ENCODE assay signal across 23 cellular contexts in the genomic region with DNA sequence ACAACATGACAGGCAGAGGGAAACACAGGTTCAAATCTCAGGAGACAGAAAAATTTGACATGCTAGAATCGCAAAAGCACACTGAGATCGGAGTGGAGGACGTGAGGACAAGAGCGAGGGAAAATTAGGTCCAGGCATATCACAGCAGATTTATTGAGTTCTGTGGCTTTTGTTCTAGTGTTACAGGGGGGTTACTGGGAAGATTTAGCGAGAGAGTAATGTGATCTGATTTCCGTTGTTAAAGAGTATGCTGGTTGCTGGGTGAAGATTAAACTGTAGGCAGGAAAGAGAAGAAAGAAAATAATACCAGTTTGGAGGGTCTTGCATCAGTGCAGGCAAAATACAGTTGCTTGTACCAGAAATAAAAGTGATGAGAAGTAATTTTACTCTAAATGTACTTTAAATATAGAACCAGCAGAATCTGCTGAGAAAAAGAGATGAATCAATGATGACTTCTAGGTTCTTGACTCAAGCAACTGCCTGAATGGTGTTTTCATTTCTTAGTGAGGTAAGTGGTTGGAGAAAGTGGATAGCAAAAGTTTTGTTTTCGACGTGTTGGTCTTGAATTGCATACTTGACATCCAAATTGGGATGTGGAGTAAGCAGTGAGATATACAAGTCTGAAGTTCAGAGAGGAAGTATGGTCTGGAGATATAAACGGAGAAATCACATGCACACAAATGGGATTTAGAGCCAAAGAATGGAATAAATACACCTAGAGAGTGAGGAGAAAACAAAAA. TPM values are rescaled to one million over a fixed set of nuclear protein-coding genes. Genes with fewer than 3 reads are reported as not detected.
DNase-seq lines count a peak whose midpoint lies in the region; ATAC-seq, FAIRE-seq and TF ChIP-seq lines count a peak whose summit lies in the region.
"Had no signal": no experiment of that assay in that cellular context is flagged by ENCODE, and none has a peak within 500 bp of the region (broad histone marks: within the 10 kb centered on the region; RNA-seq: fewer than 3 reads in every experiment).

No MANE protein-coding gene starts in this region.

- no peak overlapping the region for H2BK5ac ChIP-seq in H1 (ENCODE audit: low read depth, low read length)

- DNase-seq in H1 (ENCODE audit: low read depth in 1 of 2, low spot score in 2 of 2) (no peak), myocyte (ENCODE audit: low read depth) (peak; percentile 20), SKM-1 (lab: John Stamatoyannopoulos, UW; ENCODE audit: unreplicated experiment) (no peak), NCI-H345 treated with DMSO at 0.1 percent for 48 hours (lab: John Stamatoyannopoulos, UW; ENCODE audit: unreplicated experiment) (no peak), heart left ventricle (no peak)
- DNase-seq: ACHN, DMS79 treated with DMSO at 0.1 percent for 48 hours, H9, Karpas-422, MM.1S, NCI-H1092, NCI-H146, NCI-H2081 treated with DMSO at 0.1 percent for 48 hours, NCI-H226, NCI-H524 treated with DMSO at 0.1 percent for 48 hours, Peyer's patch, SK-N-SH, T-cell had no signal

- H3K56ac ChIP-seq in H1 (replicated peaks; ENCODE audit: insufficient read length, low read depth, low read length) = no peak overlapping the region

- H3K4ac ChIP-seq in H1 (replicated peaks; ENCODE audit: insufficient read length, low read depth, low read length) = no peak overlapping the region

- TF ChIP-seq POLR2A in H1 (IDR thresholded peaks at IDR 0.05; ENCODE audit: control extremely low read depth in 1 of 2, low read depth in 2 of 2, low read length in 2 of 2) = no peak
- no peak for TF ChIP-seq POLR2A in heart left ventricle (IDR thresholded peaks at IDR 0.05)

- FAIRE-seq in H1 (lab: Jason Lieb, UNC) = no peak
- FAIRE-seq: HTR-8/SVneo had no signal

- H4K20me1 ChIP-seq in OCI-LY3 (ENCODE audit: insufficient read depth, low read length) (no peaks in the 10 kb centered on the region), H1 (replicated peaks in 1 of 2; ENCODE audit: control insufficient read depth in 1 of 2, insufficient read depth in 2 of 2, low read length in 2 of 2) (no peaks in the 10 kb centered on the region)

- H3K18ac ChIP-seq in H1 (ENCODE audit: extremely low read depth, low read length) = no peak overlapping the region

- no peak overlapping the region for H3K9ac ChIP-seq in OCI-LY3 (ENCODE audit: low read length)
- H3K9ac ChIP-seq in H1 (replicated peaks in 1 of 4; ENCODE audit: extremely low read depth in 1 of 4, low read depth in 3 of 4, low read length in 3 of 4) = no peak overlapping the region
- H3K9ac ChIP-seq: SK-N-SH had no signal

- H2AK5ac ChIP-seq in H1 (ENCODE audit: low read depth, low read length) = no peak overlapping the region

- no peak overlapping the region for H2BK15ac ChIP-seq in H1 (ENCODE audit: low read length)

- H3K27ac ChIP-seq in HEK293 (ENCODE audit: extremely low read depth, low read depth, low read length) = no peak overlapping the region
- H3K27ac ChIP-seq in OCI-LY3 (ENCODE audit: low read length) = no peak overlapping the region
- H3K27ac ChIP-seq in H1 (ENCODE audit: low read depth, low read length) = no peak overlapping the region
- H3K27ac ChIP-seq in heart left ventricle = no peak overlapping the region
- H3K27ac ChIP-seq: Peyer's patch had no signal

- 81% methylated on average over 9 of the region's 9 CpGs; no CpG with 5 or more reads in 1 of the 2 experiments for WGBS in H1 (ENCODE audit: extremely low coverage in 1 of 2, insufficient coverage in 1 of 2, insufficient read length in 1 of 2, insufficient replicate concordance in 2 of 2, low coverage in 1 of 2, low lambda C conversion rate in 2 of 2, missing lambda C conversion rate in 1 of 2), 2 experiments
- 72 to 77% (median 74%) methylated on average over 9 of the region's 9 CpGs for WGBS in heart left ventricle, 4 donors

- H4K91ac ChIP-seq in H1 (replicated peaks; ENCODE audit: insufficient read length, low read length) = no peak overlapping the region

- H3K79me1 ChIP-seq in H1 (ENCODE audit: low read depth, low read length) = no peaks in the 10 kb centered on the region

- intact Hi-C loops in heart left ventricle (cut with DNase I) = no loop called here

- H3K4me2 ChIP-seq in OCI-LY3 (ENCODE audit: low read length) (no peak overlapping the region), H1 (ENCODE audit: insufficient read depth in 1 of 2, low read depth in 2 of 2, low read length in 2 of 2) (no peak overlapping the region)
- H3K4me2 ChIP-seq: SK-N-SH had no signal

- no peak for TF ChIP-seq RAD21 in H1 (IDR thresholded peaks at IDR 0.05 in 1 of 2, conservative IDR thresholded peaks at IDR 0.05 in 1 of 2; ENCODE audit: low read depth in 2 of 2, low read length in 2 of 2)

- no peak overlapping the region for H3K14ac ChIP-seq in H1 (ENCODE audit: insufficient read length)

- no peak for TF ChIP-seq EP300 in H1 (IDR thresholded peaks at IDR 0.05; ENCODE audit: borderline replicate concordance in 1 of 2, low read depth in 2 of 2, low read length in 2 of 2)

- no peak overlapping the region for H3K23ac ChIP-seq in H1 (ENCODE audit: insufficient read length)

- POLR2A ChIA-PET in HEK293 (lab: Yijun Ruan, JAX) (no interaction called here), H1 (lab: Charles Lee; ENCODE audit: partially characterized antibody) (no interaction called here)

- H3K79me2 ChIP-seq in OCI-LY3 (ENCODE audit: low read length) (no peaks in the 10 kb centered on the region), H1 (ENCODE audit: control insufficient read depth in 1 of 2, insufficient read depth in 2 of 2, low read length in 2 of 2) (no peaks in the 10 kb centered on the region)

- peaks cover 3% of the 10 kb centered on the region; the same call in 1 of the 2 replicates for H3K4me1 ChIP-seq in HEK293 (ENCODE audit: control insufficient read depth, insufficient read depth, low read length)
- H3K4me1 ChIP-seq in OCI-LY3 (ENCODE audit: low read length) = no peaks in the 10 kb centered on the region
- 0 out of 7 replicates have a peak, but pooled peaks cover 0 to 3% (median 0%) of the 10 kb centered on the region in 4 experiments for H3K4me1 ChIP-seq in H1 (replicated peaks in 1 of 4; ENCODE audit: control insufficient read depth in 3 of 4, insufficient read depth in 4 of 4, low read length in 3 of 4)
- peaks cover 0 to 7% (median 0%) of the 10 kb centered on the region in 12 donors for H3K4me1 ChIP-seq in heart left ventricle
- H3K4me1 ChIP-seq: Peyer's patch had no signal

- no peaks in the 10 kb centered on the region for H3K9me3 ChIP-seq in HEK293 (ENCODE audit: control insufficient read depth, insufficient read depth, low read depth, low read length)
- no peaks in the 10 kb centered on the region for H3K9me3 ChIP-seq in OCI-LY3 (ENCODE audit: insufficient read depth, low read length)
- no peaks in the 10 kb centered on the region for H3K9me3 ChIP-seq in H1 (ENCODE audit: insufficient read depth in 2 of 2, low read depth in 1 of 2, low read length in 1 of 2)
- peaks cover 0 to 3% (median 0%) of the 10 kb centered on the region in 12 donors for H3K9me3 ChIP-seq in heart left ventricle
- H3K9me3 ChIP-seq: Peyer's patch, SK-N-SH had no signal

- TF ChIP-seq CTCF in HEK293 (tag by site-specific recombination; IDR thresholded peaks at IDR 0.05) = no peak
- no peak for TF ChIP-seq CTCF in OCI-LY3 (IDR thresholded peaks at IDR 0.05; ENCODE audit: low read depth, low read length)
- no peak for TF ChIP-seq CTCF in H1 (IDR thresholded peaks at IDR 0.05; ENCODE audit: control extremely low read depth in 1 of 3, insufficient read depth in 1 of 3, low read depth in 1 of 3, low read length in 3 of 3)
- TF ChIP-seq CTCF in heart left ventricle (IDR thresholded peaks at IDR 0.05) = no peak

- no peak overlapping the region for H3K4me3 ChIP-seq in HEK293 (ENCODE audit: low read depth, low read length)
- no peak overlapping the region for H3K4me3 ChIP-seq in OCI-LY3 (ENCODE audit: low read length)
- H3K4me3 ChIP-seq in H1 (ENCODE audit: extremely low read depth in 1 of 4, insufficient read depth in 2 of 4, low read depth in 3 of 4, low read length in 4 of 4) = no peak overlapping the region
- no peak overlapping the region for H3K4me3 ChIP-seq in heart left ventricle
- H3K4me3 ChIP-seq: Peyer's patch had no signal

- H2BK120ac ChIP-seq in H1 (replicated peaks; ENCODE audit: low read depth, low read length) = no peak overlapping the region

- no peak overlapping the region for H2BK12ac ChIP-seq in H1 (ENCODE audit: low read depth, low read length)

- CTCF ChIA-PET in HEK293 (lab: Yijun Ruan, JAX) (no interaction called here), H1 (lab: Charles Lee; ENCODE audit: partially characterized antibody) (no interaction called here)

- H3K23me2 ChIP-seq in H1 (ENCODE audit: low read depth, low read length) = no peaks in the 10 kb centered on the region; the same call in 1 of the 2 replicates

- H2BK20ac ChIP-seq in H1 (ENCODE audit: low read length) = no peak overlapping the region

- ATAC-seq in HG02885 (IDR thresholded peaks at IDR 0.05; ENCODE audit: poor library complexity, unreplicated experiment) (no peak), heart left ventricle (no peak)
- ATAC-seq: Right ventricle myocardium inferior, T-cell had no signal

- H3K27me3 ChIP-seq in OCI-LY3 (ENCODE audit: low read depth, low read length) (no peaks in the 10 kb centered on the region; the same call in 1 of the 2 replicates), H1 (replicated peaks in 1 of 4; ENCODE audit: control insufficient read depth in 3 of 4, extremely low read depth in 1 of 4, insufficient read depth in 3 of 4, low read length in 3 of 4) (no peaks in the 10 kb centered on the region), heart left ventricle (no peaks in the 10 kb centered on the region)
- H3K27me3 ChIP-seq: Peyer's patch had no signal

- H3K36me3 ChIP-seq in HEK293 (ENCODE audit: control insufficient read depth in 2 of 2, insufficient read depth in 1 of 2, low read length in 2 of 2) = no peaks in the 10 kb centered on the region
- H3K36me3 ChIP-seq in OCI-LY3 (replicated peaks; ENCODE audit: low read depth, low read length) = no peaks in the 10 kb centered on the region
- no peaks in the 10 kb centered on the region for H3K36me3 ChIP-seq in H1 (ENCODE audit: control insufficient read depth in 2 of 4, insufficient read depth in 4 of 4, low read length in 3 of 4)
- no peaks in the 10 kb centered on the region for H3K36me3 ChIP-seq in heart left ventricle
- H3K36me3 ChIP-seq: Peyer's patch had no signal

- no peak overlapping the region for H4K8ac ChIP-seq in H1 (ENCODE audit: extremely low read depth, insufficient read depth, low read length)

- H2AFZ ChIP-seq in OCI-LY3 (ENCODE audit: low read depth, low read length) = 0 out of 2 replicates have a peak overlapping the region, but pooled peaks have one; percentile 49
- H2AFZ ChIP-seq in H1 (ENCODE audit: low read length) = peak overlapping the region; percentile 97; the same call in 1 of the 2 replicates

- H4K5ac ChIP-seq in H1 (ENCODE audit: insufficient read length, low read depth, low read length) = no peak overlapping the region

RNA-seq across cellular contexts. Expression of gene UFM1, which starts 35.7 kb away (rescaled TPM):
- total RNA-seq in H1 (2021; fragmentation: NEBNext Ultra II Directional; extraction: Animal tissue kit (Norgen Biotek cat#: 25700)) = 34.2 and 34.3 TPM in 2 replicates
- polyA plus RNA-seq in H1 (2011; rRNA removed) (9.1 and 16.0 TPM in 2 replicates), heart left ventricle (10 to 100 TPM; 17.3 to 35.4 TPM)
- 23.7 TPM for polyA plus RNA-seq in H1 (2011; cell fraction: cytosol; rRNA removed)
- 14.8 TPM for polyA plus RNA-seq in H1 (2011; cell fraction: nucleus; rRNA removed)
- 18.5 to 32.3 TPM (median 21.9 TPM) in 4 replicates for polyA plus RNA-seq in H1 (2012, experiment 1 of 2)
- 5.5 TPM for polyA plus RNA-seq in H1 (2012, experiment 2 of 2)
- polyA plus RNA-seq in H1 (2013, experiment 1 of 2) = 35.8 TPM
- 32.5 TPM for polyA plus RNA-seq in H1 (2013, experiment 2 of 2)
- 18.2 and 27.6 TPM in 2 replicates for polyA minus RNA-seq in H1 (2011; rRNA and poly(A)+ RNA removed)
- polyA minus RNA-seq in H1 (2011; cell fraction: cytosol; rRNA and poly(A)+ RNA removed) = 19.2 TPM
- polyA minus RNA-seq in H1 (2011; cell fraction: nucleus; rRNA and poly(A)+ RNA removed) = 48.9 TPM
- total RNA-seq in myocyte (82.1 and 87.1 TPM in 2 replicates), heart left ventricle (10 to 100 TPM; 14.6 to 40.8 (median 27.9) TPM)
- 39.8 TPM for polyA plus RNA-seq in myocyte (2012)
